21 cellular contexts compared by ENCODE assay signal in the genomic region with DNA sequence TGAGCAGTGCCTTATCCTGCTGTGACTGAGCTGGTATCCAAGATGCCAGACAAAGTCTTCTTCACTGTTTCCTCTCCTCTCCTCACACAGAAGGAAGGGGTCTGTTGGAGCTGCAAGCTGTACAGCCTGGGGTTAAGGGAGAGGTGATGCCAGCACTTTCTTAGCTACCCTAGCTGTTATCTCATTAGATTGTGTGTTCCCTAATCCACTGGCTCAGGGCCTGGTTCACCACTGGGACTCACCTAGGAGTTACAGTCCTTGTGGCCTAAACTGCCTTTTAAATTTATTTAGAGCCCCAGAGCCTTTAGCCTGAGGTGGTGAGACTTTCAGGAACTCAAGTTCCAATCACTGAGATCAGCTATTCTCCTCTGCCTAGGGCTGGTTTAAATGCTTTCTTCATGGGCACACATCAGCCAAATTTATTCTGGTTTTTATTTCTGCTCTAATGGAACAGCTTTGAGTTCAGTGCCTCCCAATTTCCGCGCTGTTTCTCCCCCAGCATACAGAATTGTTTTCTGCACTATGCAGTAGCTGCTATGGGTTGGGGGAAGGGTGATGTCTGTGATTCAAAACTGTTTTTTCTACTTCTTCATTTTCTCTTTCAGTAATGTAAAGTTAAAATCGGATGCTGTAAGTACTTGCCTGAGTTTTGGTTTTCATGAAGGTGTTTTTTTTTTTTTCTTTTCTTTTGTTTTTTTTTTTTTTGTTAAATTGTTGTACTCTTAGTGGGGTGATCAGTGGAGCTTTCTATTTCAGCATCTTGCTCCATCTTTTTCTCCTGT.
DNase-seq lines count a peak whose midpoint lies in the region; ATAC-seq, FAIRE-seq and TF ChIP-seq lines count a peak whose summit lies in the region.
"Had no signal": no experiment of that assay in that cellular context is flagged by ENCODE, and none has a peak within 500 bp of the region (broad histone marks: within the 10 kb centered on the region; RNA-seq: fewer than 3 reads in every experiment).

No MANE protein-coding gene starts in this region.

- no peaks in the 10 kb centered on the region for H3K79me2 ChIP-seq in mesendoderm (ENCODE audit: control insufficient read depth, insufficient read depth, low read length)
- H3K79me2 ChIP-seq: hepatocyte had no signal

- no peak overlapping the region for H3K18ac ChIP-seq in mesendoderm (ENCODE audit: low read length)

- no peaks in the 10 kb centered on the region for H3K79me1 ChIP-seq in mesendoderm (ENCODE audit: low read length)

- H3K23ac ChIP-seq in mesendoderm (ENCODE audit: low read length), result no peak overlapping the region

- H3K27ac ChIP-seq in mesendoderm (ENCODE audit: low read depth, low read length) (no peak overlapping the region), small intestine (ENCODE audit: low read depth in 1 of 2, low read length in 1 of 2) (no peak overlapping the region)
- H3K27ac ChIP-seq: esophagus muscularis mucosa, hepatocyte, SJCRH30, upper lobe of left lung had no signal

- no peak overlapping the region for H2BK15ac ChIP-seq in mesendoderm (replicated peaks; ENCODE audit: low read depth)

- H3K27me3 ChIP-seq in mesendoderm (ENCODE audit: insufficient read depth, low read length, poor library complexity) (no peaks in the 10 kb centered on the region), small intestine (ENCODE audit: control insufficient read depth in 2 of 2, insufficient read depth in 2 of 2, low read length in 2 of 2) (no peaks in the 10 kb centered on the region)
- H3K27me3 ChIP-seq: esophagus muscularis mucosa, hepatocyte, SJCRH30, upper lobe of left lung had no signal

- FAIRE-seq in small intestine (lab: Jason Lieb, UNC), result no peak
- FAIRE-seq: colon, TTC549 had no signal

- H3K4ac ChIP-seq in mesendoderm (ENCODE audit: low read depth, low read length), result no peak overlapping the region

- peak; percentile 45 for ATAC-seq in GM18861 (IDR thresholded peaks at IDR 0.05; ENCODE audit: unreplicated experiment)
- peak; percentile 81 for ATAC-seq in GM21447 (IDR thresholded peaks at IDR 0.05; ENCODE audit: unreplicated experiment)
- peak; percentile 50 for ATAC-seq in HG03108 (IDR thresholded peaks at IDR 0.05; ENCODE audit: unreplicated experiment)
- ATAC-seq in GM18505 (IDR thresholded peaks at IDR 0.05; ENCODE audit: unreplicated experiment), result no peak
- ATAC-seq: activated T-helper 17 cell treated with anti-CD3 and anti-CD28 coated beads, Interleukin-2, amount 50 U/mL, for 72 hours; naive thymus-derived CD4-positive, alpha-beta T cell had no signal

- H3K9ac ChIP-seq in mesendoderm (ENCODE audit: low read length), result no peak overlapping the region

- H2BK5ac ChIP-seq in mesendoderm (ENCODE audit: low read length), result no peak overlapping the region

- DNase-seq in mesendoderm, result peak; percentile 23
- no peak for DNase-seq in small intestine
- DNase-seq in NCI-H146 treated with DMSO at 0.1 percent for 48 hours (lab: John Stamatoyannopoulos, UW; ENCODE audit: unreplicated experiment), result no peak
- DNase-seq: activated CD4-positive, alpha-beta memory T cell treated with anti-CD3 and anti-CD28 coated beads, Interleukin-2, amount 10 ng/mL, durations not matched to agents 7 days and 5 days; anterior cingulate cortex; DND-41; H7; naive thymus-derived CD4-positive, alpha-beta T cell; NCI-H1092 treated with DMSO at 0.1 percent for 48 hours; SJCRH30; stimulated activated CD8-positive, alpha-beta memory T cell treated with anti-CD3 and anti-CD28 coated beads, Interleukin-4, amount 100 ng/mL, for 48 hours; upper lobe of left lung had no signal

- H3K4me3 ChIP-seq in mesendoderm (ENCODE audit: low read length) (no peak overlapping the region), small intestine (ENCODE audit: low read depth in 1 of 2, low read length in 2 of 2) (no peak overlapping the region)
- H3K4me3 ChIP-seq: esophagus muscularis mucosa, hepatocyte, SJCRH30, upper lobe of left lung had no signal

- no peak overlapping the region for H3K56ac ChIP-seq in mesendoderm (ENCODE audit: low read length)

- no peak for TF ChIP-seq POLR2A in GM18505 (IDR thresholded peaks at IDR 0.05; ENCODE audit: borderline replicate concordance, extremely low read depth, insufficient read depth, insufficient read length)

- no peak overlapping the region for H4K5ac ChIP-seq in mesendoderm (ENCODE audit: low read length)

- no CpG with 5 or more reads among the region's 3 CpGs for WGBS in mesendoderm (ENCODE audit: extremely low coverage, insufficient coverage, low lambda C conversion rate)
- WGBS in small intestine, 3 donors, result 72 to 77% (median 74%) methylated on average over 3 of the region's 3 CpGs

- H2BK120ac ChIP-seq in mesendoderm (ENCODE audit: low read depth, low read length), result no peak overlapping the region

- H3K36me3 ChIP-seq in mesendoderm (ENCODE audit: control insufficient read depth, insufficient read depth, low read length) (no peaks in the 10 kb centered on the region), small intestine (ENCODE audit: control insufficient read depth in 2 of 2, insufficient read depth in 2 of 2, low read length in 2 of 2) (no peaks in the 10 kb centered on the region)
- H3K36me3 ChIP-seq: esophagus muscularis mucosa, SJCRH30, upper lobe of left lung had no signal

- H3K4me2 ChIP-seq in mesendoderm (ENCODE audit: low read length), result no peak overlapping the region
- H3K4me2 ChIP-seq: hepatocyte had no signal

- H3K9me3 ChIP-seq in small intestine (ENCODE audit: control insufficient read depth, low read depth), result no peaks in the 10 kb centered on the region
- H3K9me3 ChIP-seq: esophagus muscularis mucosa, SJCRH30, upper lobe of left lung had no signal

- no peak overlapping the region for H4K8ac ChIP-seq in mesendoderm (ENCODE audit: low read depth, low read length)

- no peak overlapping the region for H2AK5ac ChIP-seq in mesendoderm (ENCODE audit: low read length)

- no peaks in the 10 kb centered on the region for H3K4me1 ChIP-seq in mesendoderm (ENCODE audit: control insufficient read depth, low read depth, low read length)
- no peaks in the 10 kb centered on the region for H3K4me1 ChIP-seq in small intestine (ENCODE audit: control insufficient read depth in 2 of 2, insufficient read depth in 1 of 2, low read depth in 1 of 2, low read length in 1 of 2)
- H3K4me1 ChIP-seq: SJCRH30, upper lobe of left lung had no signal
